In the genomic region with DNA sequence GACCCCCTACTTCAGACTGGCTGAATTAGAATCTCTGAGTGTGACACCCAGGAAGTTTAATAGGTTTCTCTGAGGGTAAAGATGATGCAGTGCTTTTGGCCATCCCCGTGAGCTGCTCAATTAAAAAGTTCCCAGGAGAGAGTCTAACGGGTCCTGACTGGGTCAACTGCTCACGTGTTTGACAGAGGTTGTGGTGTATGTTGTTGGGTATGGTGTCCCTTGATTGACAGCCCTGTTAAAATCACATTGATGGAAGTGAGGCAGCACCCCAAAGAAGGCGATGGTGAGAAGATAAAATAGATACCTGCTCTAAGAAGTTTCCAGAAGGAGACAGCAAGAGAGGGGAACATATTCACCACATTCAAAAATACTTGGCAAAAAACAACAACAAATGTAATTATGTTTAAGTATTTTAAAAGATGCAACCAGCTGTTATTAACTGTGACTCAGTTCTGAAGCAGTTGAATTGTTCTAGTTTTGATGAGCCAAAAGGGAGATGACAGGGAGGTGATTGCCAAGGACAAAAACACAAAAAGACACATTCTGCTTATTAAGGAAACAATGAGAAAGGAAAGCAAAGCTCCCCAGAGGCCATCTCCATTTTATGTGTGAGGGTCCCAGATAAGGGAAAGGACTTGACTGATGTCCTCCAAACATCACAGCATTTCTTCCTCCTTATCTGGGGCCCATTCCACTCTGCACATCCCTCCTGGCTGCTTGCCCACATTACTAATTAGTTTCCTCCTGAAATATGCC, we compare ENCODE assay signal across 15 cellular contexts. TPM values are rescaled to one million over a fixed set of nuclear protein-coding genes. Genes with fewer than 3 reads are reported as not detected.
DNase-seq lines count a peak whose midpoint lies in the region; ATAC-seq and TF ChIP-seq lines count a peak whose summit lies in the region.
"Had no signal": no experiment of that assay in that cellular context is flagged by ENCODE, and none has a peak within 500 bp of the region (broad histone marks: within the 10 kb centered on the region; RNA-seq: fewer than 3 reads in every experiment).

No MANE protein-coding gene starts in this region.

- POLR2A ChIA-PET in Panc1 (lab: Charles Lee) = no interaction called here

- ATAC-seq in Panc1 = no peak
- ATAC-seq in GM19455 (IDR thresholded peaks at IDR 0.05; ENCODE audit: unreplicated experiment) = no peak
- ATAC-seq in upper lobe of right lung = no peak
- no peak for ATAC-seq in GM21723 (IDR thresholded peaks at IDR 0.05; ENCODE audit: unreplicated experiment)

- TSS peak; percentile 4 for BruUV-seq in Panc1 (replicated peaks; lab: Mats Ljungman, UMichigan)

- TF ChIP-seq CTCF in cardiac muscle cell (IDR thresholded peaks at IDR 0.05; ENCODE audit: low read depth, low read length) (no peak), Panc1 (IDR thresholded peaks at IDR 0.05) (no peak), fibroblast of the aortic adventitia (IDR thresholded peaks at IDR 0.05; ENCODE audit: insufficient read depth, low read length) (no peak), upper lobe of right lung (IDR thresholded peaks at IDR 0.05) (no peak)

- H3K27ac ChIP-seq in cardiac muscle cell (no peak overlapping the region), Panc1 (ENCODE audit: low read length) (no peak overlapping the region), upper lobe of right lung (no peak overlapping the region)

- intact Hi-C loops in cardiac septum (cut with DNase I) (loop anchor here (1.0 to 10.0 kb wide), 3 partner anchors 76 to 283 kb away; partner anchors contain the start of gene ANXA4), Panc1 (cut with micrococcal nuclease; ENCODE audit: unreplicated experiment) (loop anchor here (1.0 to 10.0 kb wide), 2 partner anchors 94 to 253 kb away; no protein-coding TSS in a partner anchor), upper lobe of right lung (cut with DNase I) (loop anchor here (5.0 kb wide), 1 partner anchor 96 kb away; no protein-coding TSS in a partner anchor)

- H3K9me3 ChIP-seq in cardiac muscle cell (ENCODE audit: low read depth) = no peaks in the 10 kb centered on the region
- H3K9me3 ChIP-seq in Panc1 (ENCODE audit: control insufficient read depth, insufficient read depth, low read depth, low read length) = no peaks in the 10 kb centered on the region
- H3K9me3 ChIP-seq in upper lobe of right lung = no peaks in the 10 kb centered on the region
- H3K9me3 ChIP-seq: spleen had no signal

- peaks cover 14% of the 10 kb centered on the region for H3K4me1 ChIP-seq in cardiac muscle cell (ENCODE audit: low read depth)
- H3K4me1 ChIP-seq in Panc1 (ENCODE audit: control insufficient read depth, insufficient read depth, low read length) = no peaks in the 10 kb centered on the region
- H3K4me1 ChIP-seq in upper lobe of right lung = no peaks in the 10 kb centered on the region

- in situ Hi-C loops in Panc1 (cut with HindIII; ENCODE audit: low pct_unique_long_range_greater_than_20kb, low sequenced_read_pairs) = no loop called here

- CTCF ChIA-PET in Panc1 (lab: Charles Lee) = interaction anchor here (5.8 kb wide), 1 partner anchor 93 kb away, joined by 89 read pairs; no protein-coding TSS in a partner anchor

- no peak overlapping the region for H3K4me3 ChIP-seq in cardiac muscle cell
- H3K4me3 ChIP-seq in Panc1 (ENCODE audit: low read depth in 2 of 2, low read length in 2 of 2) = no peak overlapping the region
- H3K4me3 ChIP-seq in fibroblast of the aortic adventitia (ENCODE audit: low read depth, low read length) = no peak overlapping the region
- no peak overlapping the region for H3K4me3 ChIP-seq in upper lobe of right lung
- H3K4me3 ChIP-seq: spleen had no signal

- DNase-seq in cardiac muscle cell (ENCODE audit: low read depth in 1 of 2, low spot score in 1 of 2) (peak; percentile 34 to 52), cardiac septum (ENCODE audit: low spot score) (no peak), Panc1 (ENCODE audit: low read depth, low spot score) (no peak), fibroblast of the aortic adventitia (ENCODE audit: low read depth) (peak; percentile 52), upper lobe of right lung (no peak), NCI-H1436 treated with DMSO at 0.1 percent for 48 hours (lab: John Stamatoyannopoulos, UW) (no peak)
- DNase-seq: ACHN; activated CD8-positive, alpha-beta T cell treated with anti-CD3 and anti-CD28 coated beads, Interleukin-2, amount 10 ng/mL, durations not matched to agents 7 days and 5 days; activated naive CD4-positive, alpha-beta T cell treated with anti-CD3 and anti-CD28 coated beads, Interleukin-2, amount 50 U/mL, for 16 hours; activated T-cell treated with anti-CD3 and anti-CD28 coated beads, Interleukin-2, amount 50 U/mL, for 4 hours; NCI-H1048; SIG-M5; spleen had no signal

- H3K27me3 ChIP-seq in cardiac muscle cell = no peaks in the 10 kb centered on the region
- no peaks in the 10 kb centered on the region for H3K27me3 ChIP-seq in Panc1 (ENCODE audit: control insufficient read depth, insufficient read depth, low read length)
- no peaks in the 10 kb centered on the region for H3K27me3 ChIP-seq in upper lobe of right lung
- H3K27me3 ChIP-seq: spleen had no signal

- H3K36me3 ChIP-seq in cardiac muscle cell (no peaks in the 10 kb centered on the region), Panc1 (ENCODE audit: control insufficient read depth, insufficient read depth, low read length) (peaks cover 7% of the 10 kb centered on the region; the same call in 1 of the 2 replicates), upper lobe of right lung (peaks cover 54% of the 10 kb centered on the region)

RNA-seq across cellular contexts. Expression of gene GMCL1, which starts 11.5 kb away (rescaled TPM):
- 20.6 and 46.5 TPM in 2 replicates for total RNA-seq in cardiac muscle cell
- polyA plus RNA-seq in cardiac muscle cell = 13.2 and 22.8 TPM in 2 replicates
- total RNA-seq in cardiac septum = 5.7 TPM
- total RNA-seq in Panc1 (2021; ENCODE audit: unreplicated experiment) = 13.2 TPM
- 24.8 TPM for polyA plus RNA-seq in Panc1 (2012; ENCODE audit: insufficient read length)
- 9.7 and 14.2 TPM in 2 replicates for total RNA-seq in fibroblast of the aortic adventitia (ENCODE audit: low replicate concordance)
- total RNA-seq in upper lobe of right lung = 11.9 TPM

Comparison
In these comparisons a context has a peak if more than half of its experiments do, and no peak if none do; other contexts are left out.
1. DNase-seq: peak in cardiac muscle cell (2 of 2) and fibroblast of the aortic adventitia (single experiment); none in cardiac septum (single experiment), Panc1 (single experiment), upper lobe of right lung (single experiment) and NCI-H1436 treated with DMSO at 0.1 percent for 48 hours (single experiment).